In the genomic region with DNA sequence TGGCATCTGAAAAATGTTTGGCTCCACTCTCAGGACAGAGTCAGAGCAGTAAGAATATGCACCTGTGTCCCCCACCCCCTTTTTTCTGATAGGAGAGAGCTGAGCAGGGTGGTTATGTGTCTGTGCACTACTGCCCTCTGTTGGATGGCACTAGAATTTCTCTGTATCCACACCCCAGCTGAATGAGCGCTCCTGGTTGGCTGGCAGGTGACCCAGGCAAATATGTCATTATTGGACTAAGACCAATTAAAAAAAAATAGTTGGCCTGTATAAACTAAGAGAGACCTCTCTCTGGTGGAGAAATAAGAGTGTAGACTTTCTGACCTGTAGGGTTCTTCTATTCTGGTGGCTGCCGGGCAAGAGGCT, we compare ENCODE assay signal across 1 cellular context.
A peak's percentile ranks its signal among the peaks of the same experiment; 100 is the strongest.
TF ChIP-seq lines count a peak whose summit lies in the region.

No MANE protein-coding gene starts in this region.

TF ChIP-seq in HepG2, 621 proteins besides CTCF, POLR2A, EP300 and RAD21 (continued from another document):
- TF ChIP-seq, protein P1, sequence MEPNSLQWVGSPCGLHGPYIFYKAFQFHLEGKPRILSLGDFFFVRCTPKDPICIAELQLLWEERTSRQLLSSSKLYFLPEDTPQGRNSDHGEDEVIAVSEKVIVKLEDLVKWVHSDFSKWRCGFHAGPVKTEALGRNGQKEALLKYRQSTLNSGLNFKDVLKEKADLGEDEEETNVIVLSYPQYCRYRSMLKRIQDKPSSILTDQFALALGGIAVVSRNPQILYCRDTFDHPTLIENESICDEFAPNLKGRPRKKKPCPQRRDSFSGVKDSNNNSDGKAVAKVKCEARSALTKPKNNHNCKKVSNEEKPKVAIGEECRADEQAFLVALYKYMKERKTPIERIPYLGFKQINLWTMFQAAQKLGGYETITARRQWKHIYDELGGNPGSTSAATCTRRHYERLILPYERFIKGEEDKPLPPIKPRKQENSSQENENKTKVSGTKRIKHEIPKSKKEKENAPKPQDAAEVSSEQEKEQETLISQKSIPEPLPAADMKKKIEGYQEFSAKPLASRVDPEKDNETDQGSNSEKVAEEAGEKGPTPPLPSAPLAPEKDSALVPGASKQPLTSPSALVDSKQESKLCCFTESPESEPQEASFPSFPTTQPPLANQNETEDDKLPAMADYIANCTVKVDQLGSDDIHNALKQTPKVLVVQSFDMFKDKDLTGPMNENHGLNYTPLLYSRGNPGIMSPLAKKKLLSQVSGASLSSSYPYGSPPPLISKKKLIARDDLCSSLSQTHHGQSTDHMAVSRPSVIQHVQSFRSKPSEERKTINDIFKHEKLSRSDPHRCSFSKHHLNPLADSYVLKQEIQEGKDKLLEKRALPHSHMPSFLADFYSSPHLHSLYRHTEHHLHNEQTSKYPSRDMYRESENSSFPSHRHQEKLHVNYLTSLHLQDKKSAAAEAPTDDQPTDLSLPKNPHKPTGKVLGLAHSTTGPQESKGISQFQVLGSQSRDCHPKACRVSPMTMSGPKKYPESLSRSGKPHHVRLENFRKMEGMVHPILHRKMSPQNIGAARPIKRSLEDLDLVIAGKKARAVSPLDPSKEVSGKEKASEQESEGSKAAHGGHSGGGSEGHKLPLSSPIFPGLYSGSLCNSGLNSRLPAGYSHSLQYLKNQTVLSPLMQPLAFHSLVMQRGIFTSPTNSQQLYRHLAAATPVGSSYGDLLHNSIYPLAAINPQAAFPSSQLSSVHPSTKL (CRISPR knock-in tag; IDR thresholded peaks at IDR 0.05), result no peak
- TF ChIP-seq FOXA1 (IDR thresholded peaks at IDR 0.05) (no peak), FOXA1 (CRISPR knock-in tag; IDR thresholded peaks at IDR 0.05) (peak; percentile 67), HMGXB4 (CRISPR knock-in tag; IDR thresholded peaks at IDR 0.05; ENCODE audit: borderline replicate concordance in 1 of 2, low read depth in 1 of 2) (no peak; a peak in 1 of 4 replicates), YY1 (IDR thresholded peaks at IDR 0.05; ENCODE audit: insufficient read depth, insufficient replicate concordance, low read depth, low read length) (no peak), NR2F6 (IDR thresholded peaks at IDR 0.05) (no peak), NR2F6 (CRISPR knock-in tag; IDR thresholded peaks at IDR 0.05) (0 out of 2 replicates have a peak, but pooled peaks have one; percentile 11), KLF16 (CRISPR knock-in tag; IDR thresholded peaks at IDR 0.05) (no peak), ATF7-NPFF (CRISPR knock-in tag; IDR thresholded peaks at IDR 0.05; ENCODE audit: low read depth) (no peak), MYPOP (CRISPR knock-in tag; IDR thresholded peaks at IDR 0.05) (no peak), TRIM24 (CRISPR knock-in tag; IDR thresholded peaks at IDR 0.05) (no peak), FOXK1 (CRISPR knock-in tag; IDR thresholded peaks at IDR 0.05; ENCODE audit: borderline replicate concordance, low read depth) (peak; percentile 28; the same call in 1 of the 2 replicates), KDM5A (IDR thresholded peaks at IDR 0.05; ENCODE audit: borderline replicate concordance, low read length) (no peak), SMC3 (IDR thresholded peaks at IDR 0.05; ENCODE audit: low read length) (peak; percentile 61; the same call in 1 of the 2 replicates), ZNF124 (CRISPR knock-in tag; IDR thresholded peaks at IDR 0.05) (no peak), NFRKB (IDR thresholded peaks at IDR 0.05) (no peak), TEAD3 (CRISPR knock-in tag; optimal IDR thresholded peaks at IDR 0.05; ENCODE audit: borderline replicate concordance) (peak; percentile 73), NFYB (CRISPR knock-in tag; IDR thresholded peaks at IDR 0.05) (0 out of 2 replicates have a peak, but pooled peaks have one; percentile 19), NONO (IDR thresholded peaks at IDR 0.05) (no peak), NONO (CRISPR knock-in tag; conservative IDR thresholded peaks at IDR 0.05) (0 out of 2 replicates have a peak, but pooled peaks have one; percentile 26), JUNB (CRISPR knock-in tag; IDR thresholded peaks at IDR 0.05; ENCODE audit: borderline replicate concordance) (0 out of 2 replicates have a peak, but pooled peaks have one; percentile 4), KDM5B (CRISPR knock-in tag; IDR thresholded peaks at IDR 0.05; ENCODE audit: borderline replicate concordance) (no peak), USF2 (IDR thresholded peaks at IDR 0.05; ENCODE audit: low read depth, low read length) (no peak), USF2 (CRISPR knock-in tag; IDR thresholded peaks at IDR 0.05; ENCODE audit: borderline replicate concordance) (0 out of 2 replicates have a peak, but pooled peaks have one; percentile 22), NR1H2 (CRISPR knock-in tag; IDR thresholded peaks at IDR 0.05; ENCODE audit: borderline replicate concordance, low read depth) (no peak)
- TF ChIP-seq, protein P2, sequence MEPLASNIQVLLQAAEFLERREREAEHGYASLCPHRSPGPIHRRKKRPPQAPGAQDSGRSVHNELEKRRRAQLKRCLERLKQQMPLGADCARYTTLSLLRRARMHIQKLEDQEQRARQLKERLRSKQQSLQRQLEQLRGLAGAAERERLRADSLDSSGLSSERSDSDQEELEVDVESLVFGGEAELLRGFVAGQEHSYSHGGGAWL (CRISPR knock-in tag; IDR thresholded peaks at IDR 0.05), result no peak
- TF ChIP-seq, protein P3, sequence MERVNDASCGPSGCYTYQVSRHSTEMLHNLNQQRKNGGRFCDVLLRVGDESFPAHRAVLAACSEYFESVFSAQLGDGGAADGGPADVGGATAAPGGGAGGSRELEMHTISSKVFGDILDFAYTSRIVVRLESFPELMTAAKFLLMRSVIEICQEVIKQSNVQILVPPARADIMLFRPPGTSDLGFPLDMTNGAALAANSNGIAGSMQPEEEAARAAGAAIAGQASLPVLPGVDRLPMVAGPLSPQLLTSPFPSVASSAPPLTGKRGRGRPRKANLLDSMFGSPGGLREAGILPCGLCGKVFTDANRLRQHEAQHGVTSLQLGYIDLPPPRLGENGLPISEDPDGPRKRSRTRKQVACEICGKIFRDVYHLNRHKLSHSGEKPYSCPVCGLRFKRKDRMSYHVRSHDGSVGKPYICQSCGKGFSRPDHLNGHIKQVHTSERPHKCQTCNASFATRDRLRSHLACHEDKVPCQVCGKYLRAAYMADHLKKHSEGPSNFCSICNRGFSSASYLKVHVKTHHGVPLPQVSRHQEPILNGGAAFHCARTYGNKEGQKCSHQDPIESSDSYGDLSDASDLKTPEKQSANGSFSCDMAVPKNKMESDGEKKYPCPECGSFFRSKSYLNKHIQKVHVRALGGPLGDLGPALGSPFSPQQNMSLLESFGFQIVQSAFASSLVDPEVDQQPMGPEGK (CRISPR knock-in tag; IDR thresholded peaks at IDR 0.05), result no peak
